Comparison of ENCODE assay signal across 18 cellular contexts in genomic region chr21:15444118-15444960, GRCh38.
DNase-seq lines count a peak whose midpoint lies in the region; ATAC-seq, FAIRE-seq and TF ChIP-seq lines count a peak whose summit lies in the region.
"Had no signal": no experiment of that assay in that cellular context is flagged by ENCODE, and none has a peak within 500 bp of the region (broad histone marks: within the 10 kb centered on the region; RNA-seq: fewer than 3 reads in every experiment).

No MANE protein-coding gene starts in this region.

- H3K4me1 ChIP-seq in adipocyte (ENCODE audit: control insufficient read depth, insufficient read depth, low read length) (peaks cover 36% of the 10 kb centered on the region), kidney (ENCODE audit: control insufficient read depth in 1 of 2, insufficient read depth in 1 of 2, low read depth in 1 of 2, low read length in 2 of 2) (peaks cover 13 to 39% of the 10 kb centered on the region in 2 donors)

- intact Hi-C loops in kidney (cut with DNase I): no loop called here
- intact Hi-C loops in Right ventricle myocardium superior (cut with DNase I): no loop called here

- FAIRE-seq in kidney (lab: Jason Lieb, UNC): peak; percentile 62

- H3K9me3 ChIP-seq in adipocyte (ENCODE audit: control insufficient read depth, low read length): peaks cover 8% of the 10 kb centered on the region
- H3K9me3 ChIP-seq in kidney (ENCODE audit: control insufficient read depth in 1 of 2, low read length in 2 of 2): no peaks in the 10 kb centered on the region

- peak overlapping the region in 1 of 2 donors; percentile 45 for H3K27ac ChIP-seq in kidney (ENCODE audit: low read depth in 2 of 2, low read length in 2 of 2)

- DNase-seq in GDM1 (lab: John Stamatoyannopoulos, UW): peak; percentile 28
- DNase-seq in adipocyte (ENCODE audit: low read depth): no peak
- peak; percentile 47 for DNase-seq in kidney
- DNase-seq in renal cortical epithelial cell (ENCODE audit: low read depth): peak; percentile 41
- DNase-seq in Right ventricle myocardium superior: no peak
- DNase-seq in NCI-H1092 treated with DMSO at 0.1 percent for 48 hours (lab: John Stamatoyannopoulos, UW): no peak
- DNase-seq in activated naive CD4-positive, alpha-beta T cell treated with anti-CD3 and anti-CD28 coated beads, Interleukin-2, amount 50 U/mL, for 16 hours: no peak
- DNase-seq: activated B cell treated with CpG ODN at 0.5 μM for 24 hours; activated CD8-positive, alpha-beta memory T cell treated with anti-CD3 and anti-CD28 coated beads, Interleukin-2, amount 10 ng/mL, durations not matched to agents 7 days and 5 days; DND-41; hypothalamus; mammary epithelial cell; NCI-H187; NCI-H526 treated with DMSO at 0.1 percent for 48 hours; SW 1271 had no signal

- H3K27me3 ChIP-seq in adipocyte (replicated peaks; ENCODE audit: control insufficient read depth, insufficient read depth, low read length): no peaks in the 10 kb centered on the region

- TF ChIP-seq CTCF in kidney (IDR thresholded peaks at IDR 0.05; ENCODE audit: borderline replicate concordance, extremely low read depth, insufficient read depth): no peak

- H3K36me3 ChIP-seq in adipocyte (ENCODE audit: control insufficient read depth, insufficient read depth, low read length, severe bottlenecking) (no peaks in the 10 kb centered on the region), kidney (ENCODE audit: control insufficient read depth in 1 of 2, insufficient read depth in 2 of 2, low read length in 2 of 2) (no peaks in the 10 kb centered on the region)

- ATAC-seq in Right ventricle myocardium superior (ENCODE audit: poor library complexity) (no peak), HG03442 (IDR thresholded peaks at IDR 0.05; ENCODE audit: unreplicated experiment) (no peak)
- ATAC-seq: activated CD8-positive, alpha-beta memory T cell treated with anti-CD3 and anti-CD28 coated beads, Interleukin-2, amount 10 ng/mL, durations not matched to agents 7 days and 5 days; Panc1 had no signal

- peak overlapping the region; percentile 41 for H3K4me3 ChIP-seq in adipocyte (ENCODE audit: low read length)
- H3K4me3 ChIP-seq in kidney (ENCODE audit: low read length in 2 of 2): no peak overlapping the region
- H3K4me3 ChIP-seq: skin epidermis had no signal

- peak overlapping the region; percentile 41 for H3K9ac ChIP-seq in adipocyte (ENCODE audit: low read length)
- H3K9ac ChIP-seq in kidney (ENCODE audit: low read length in 2 of 2): no peak overlapping the region

Comparison
In these comparisons a context has a peak if more than half of its experiments do, and no peak if none do; other contexts are left out.
1. DNase-seq: peak in GDM1 (single experiment), kidney (single experiment) and renal cortical epithelial cell (single experiment); none in adipocyte (single experiment), Right ventricle myocardium superior (single experiment), NCI-H1092 treated with DMSO at 0.1 percent for 48 hours (single experiment) and activated naive CD4-positive, alpha-beta T cell treated with anti-CD3 and anti-CD28 coated beads, Interleukin-2, amount 50 U/mL, for 16 hours (single experiment).